In genomic region chr21:43758132-43758619, GRCh38 we compare ENCODE assay signal across 10 cellular contexts. TPM values are rescaled to one million over a fixed set of nuclear protein-coding genes. Genes with fewer than 3 reads are reported as not detected.
DNase-seq lines count a peak whose midpoint lies in the region; ATAC-seq and TF ChIP-seq lines count a peak whose summit lies in the region.
"Had no signal": no experiment of that assay in that cellular context is flagged by ENCODE, and none has a peak within 500 bp of the region (broad histone marks: within the 10 kb centered on the region; RNA-seq: fewer than 3 reads in every experiment).

No MANE protein-coding gene starts in this region.

- CTCF ChIA-PET in HEK293 (lab: Yijun Ruan, JAX) = interaction anchor here (1.6 kb wide), 1 partner anchor 29 kb away, joined by 7 read pairs; no protein-coding TSS in a partner anchor

- no peaks in the 10 kb centered on the region for H3K9me2 ChIP-seq in Karpas-422 (replicated peaks; ENCODE audit: insufficient read depth, low read length)

- H4K20me1 ChIP-seq in smooth muscle cell (ENCODE audit: low read depth) = peaks cover 3% of the 10 kb centered on the region
- H4K20me1 ChIP-seq in Karpas-422 (ENCODE audit: insufficient read depth, low read depth, low read length) = no peaks in the 10 kb centered on the region

- H3K4me2 ChIP-seq in smooth muscle cell = peak overlapping the region; percentile 59
- no peak overlapping the region for H3K4me2 ChIP-seq in Karpas-422 (ENCODE audit: low read depth, low read length, poor library complexity, severe bottlenecking)

- H3K27ac ChIP-seq in HEK293 (ENCODE audit: extremely low read depth, low read depth, low read length) = no peak overlapping the region; the same call in 1 of the 2 replicates
- H3K27ac ChIP-seq in caudate nucleus (ENCODE audit: low read depth, low read length) = peak overlapping the region; percentile 52
- peak overlapping the region; percentile 56 for H3K27ac ChIP-seq in smooth muscle cell (ENCODE audit: low read depth)
- no peak overlapping the region for H3K27ac ChIP-seq in Karpas-422 (ENCODE audit: low read length)

- WGBS in smooth muscle cell (ENCODE audit: low lambda C conversion rate) = 70% methylated on average over 18 of the region's 18 CpGs

- H3K79me2 ChIP-seq in smooth muscle cell (ENCODE audit: low read depth) (no peaks in the 10 kb centered on the region), Karpas-422 (ENCODE audit: low read length) (no peaks in the 10 kb centered on the region)

- TF ChIP-seq CTCF in HEK293 (tag by site-specific recombination; IDR thresholded peaks at IDR 0.05) (no peak), smooth muscle cell (IDR thresholded peaks at IDR 0.05; ENCODE audit: borderline replicate concordance, insufficient read depth, poor library complexity, severe bottlenecking) (no peak)

- ATAC-seq in GM21717 (IDR thresholded peaks at IDR 0.05; ENCODE audit: unreplicated experiment) = no peak

- no peaks in the 10 kb centered on the region for H3K4me1 ChIP-seq in HEK293 (ENCODE audit: control insufficient read depth, insufficient read depth, low read length)
- H3K4me1 ChIP-seq in smooth muscle cell (ENCODE audit: low read depth) = no peaks in the 10 kb centered on the region
- H3K4me1 ChIP-seq in Karpas-422 (ENCODE audit: low read length) = no peaks in the 10 kb centered on the region

- no peaks in the 10 kb centered on the region for H3K9me3 ChIP-seq in HEK293 (ENCODE audit: control insufficient read depth, insufficient read depth, low read depth, low read length)
- H3K9me3 ChIP-seq in smooth muscle cell (replicated peaks; ENCODE audit: low read depth) = no peaks in the 10 kb centered on the region
- no peaks in the 10 kb centered on the region for H3K9me3 ChIP-seq in Karpas-422 (ENCODE audit: low read length)

- H3K36me3 ChIP-seq in HEK293 (ENCODE audit: control insufficient read depth in 2 of 2, insufficient read depth in 1 of 2, low read length in 2 of 2) = peaks cover 0 to 89% of the 10 kb centered on the region in 2 experiments; a peak in 1 of 3 replicates
- H3K36me3 ChIP-seq in smooth muscle cell (ENCODE audit: low read depth) = no peaks in the 10 kb centered on the region
- H3K36me3 ChIP-seq in Karpas-422 (ENCODE audit: insufficient read depth, low read length) = peaks cover 17% of the 10 kb centered on the region; the same call in 1 of the 2 replicates

- POLR2A ChIA-PET in HEK293 (lab: Yijun Ruan, JAX) = interaction anchor here (0.7 to 1.8 kb wide), 3 partner anchors 13 to 889 kb away, joined by 3 to 7 read pairs (median 4); no protein-coding TSS in a partner anchor

- DNase-seq in caudate nucleus (lab: John Stamatoyannopoulos, UW) (peak in 1 of 61 donors; percentile 45), iris pigment epithelial cell (ENCODE audit: low read depth) (peak; percentile 88), smooth muscle cell (lab: John Stamatoyannopoulos, UW; ENCODE audit: unreplicated experiment) (no peak), Karpas-422 (no peak), NCI-H82 (lab: John Stamatoyannopoulos, UW) (no peak)
- no peak for DNase-seq in activated CD4-positive, alpha-beta T cell treated with anti-CD3 and anti-CD28 coated beads for 1 hour
- DNase-seq: DMS153, NCI-H524 treated with DMSO at 0.1 percent for 48 hours had no signal

- H3K9ac ChIP-seq in smooth muscle cell (ENCODE audit: low read depth) (no peak overlapping the region), Karpas-422 (ENCODE audit: low read length) (no peak overlapping the region)

- H3K4me3 ChIP-seq in HEK293 (ENCODE audit: low read depth, low read length) (no peak overlapping the region), smooth muscle cell (no peak overlapping the region), Karpas-422 (ENCODE audit: low read length) (no peak overlapping the region)

- H3K27me3 ChIP-seq in smooth muscle cell (ENCODE audit: low read depth) (no peaks in the 10 kb centered on the region), Karpas-422 (ENCODE audit: low read length) (no peaks in the 10 kb centered on the region)

- no peaks in the 10 kb centered on the region for H3F3A ChIP-seq in smooth muscle cell (ENCODE audit: low read depth)

- H2AFZ ChIP-seq in smooth muscle cell (ENCODE audit: low read depth) = no peak overlapping the region
- no peak overlapping the region for H2AFZ ChIP-seq in Karpas-422 (ENCODE audit: low read length)

TF ChIP-seq in HEK293, 187 proteins besides CTCF, POLR2A, EP300 and RAD21:
- 0 out of 2 replicates have a peak, but pooled peaks have one; percentile 12 for TF ChIP-seq WT1 (tag by site-specific recombination; IDR thresholded peaks at IDR 0.05)
- TF ChIP-seq KLF8 (tag by site-specific recombination; IDR thresholded peaks at IDR 0.05) = no peak
- TF ChIP-seq ZBTB44 (tag by site-specific recombination; IDR thresholded peaks at IDR 0.05) = 0 out of 2 replicates have a peak, but pooled peaks have one; percentile 17

RNA-seq across cellular contexts. Expression of gene CSTB, which starts 17.9 kb away (rescaled TPM):
- 22.2 and 29.9 TPM in 2 replicates for total RNA-seq in smooth muscle cell
- 74.0 and 97.6 TPM in 2 replicates for polyA plus RNA-seq in smooth muscle cell
- total RNA-seq in Karpas-422 (2014; rRNA removed; shearing (Covaris generic); ENCODE audit: low replicate concordance) = 17.6 and 28.0 TPM in 2 replicates

RNA-seq across cellular contexts. Expression of gene RRP1, which starts 31.2 kb away (rescaled TPM):
- total RNA-seq in smooth muscle cell = 8.7 and 11.3 TPM in 2 replicates
- 17.5 and 23.7 TPM in 2 replicates for polyA plus RNA-seq in smooth muscle cell
- 26.2 and 28.8 TPM in 2 replicates for total RNA-seq in Karpas-422 (2014; rRNA removed; shearing (Covaris generic); ENCODE audit: low replicate concordance)

RNA-seq across cellular contexts. Expression of gene PDXK, which starts 39.2 kb away (rescaled TPM):
- total RNA-seq in smooth muscle cell = 84.3 and 92.6 TPM in 2 replicates
- polyA plus RNA-seq in smooth muscle cell = 184 and 194 TPM in 2 replicates
- 44.7 and 86.5 TPM in 2 replicates for total RNA-seq in Karpas-422 (2014; rRNA removed; shearing (Covaris generic); ENCODE audit: low replicate concordance)

Comparison
In these comparisons a context has a peak if more than half of its experiments do, and no peak if none do; other contexts are left out.
1. H3K27ac ChIP-seq: peak in caudate nucleus (single experiment) and smooth muscle cell (single experiment); none in HEK293 (single experiment) and Karpas-422 (single experiment).